1 cellular context compared by ENCODE assay signal in the genomic region with DNA sequence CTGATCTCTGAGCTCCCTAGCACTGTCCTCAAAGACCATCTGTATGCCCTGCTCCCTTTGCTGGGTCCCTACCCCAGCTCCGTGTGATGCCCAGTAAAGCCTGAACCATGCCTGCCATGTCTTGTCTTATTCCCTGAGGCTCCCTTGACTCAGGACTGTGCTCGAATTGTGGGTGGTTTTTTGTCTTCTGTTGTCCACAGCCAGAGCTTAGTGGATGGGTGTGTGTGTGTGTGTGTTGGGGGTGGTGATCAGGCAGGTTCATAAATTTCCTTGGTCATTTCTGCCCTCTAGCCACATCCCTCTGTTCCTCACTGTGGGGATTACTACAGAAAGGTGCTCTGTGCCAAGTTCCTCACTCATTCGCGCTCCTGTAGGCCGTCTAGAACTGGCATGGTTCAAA.
TF ChIP-seq lines count a peak whose summit lies in the region.

No MANE protein-coding gene starts in this region.

TF ChIP-seq in K562, 482 proteins besides CTCF, POLR2A, EP300 and RAD21:
- TF ChIP-seq, protein P1, sequence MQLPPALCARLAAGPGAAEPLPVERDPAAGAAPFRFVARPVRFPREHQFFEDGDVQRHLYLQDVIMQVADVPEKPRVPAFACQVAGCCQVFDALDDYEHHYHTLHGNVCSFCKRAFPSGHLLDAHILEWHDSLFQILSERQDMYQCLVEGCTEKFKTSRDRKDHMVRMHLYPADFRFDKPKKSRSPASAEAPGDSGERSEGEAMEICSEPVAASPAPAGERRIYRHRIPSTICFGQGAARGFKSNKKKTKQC (CRISPR knock-in tag; IDR thresholded peaks at IDR 0.05), result no peak
- TF ChIP-seq SETDB1 (IDR thresholded peaks at IDR 0.05; ENCODE audit: low read length) (no peak), ZNF239 (CRISPR knock-in tag; IDR thresholded peaks at IDR 0.05) (no peak), NFATC3 (IDR thresholded peaks at IDR 0.05) (no peak), FOXJ2 (tag; IDR thresholded peaks at IDR 0.05) (no peak), PML (IDR thresholded peaks at IDR 0.05; ENCODE audit: low read length) (no peak), ZC3H4 (CRISPR knock-in tag; IDR thresholded peaks at IDR 0.05; ENCODE audit: borderline replicate concordance) (no peak), SOX6 (IDR thresholded peaks at IDR 0.05) (no peak), HEY1 (CRISPR knock-in tag; IDR thresholded peaks at IDR 0.05; ENCODE audit: borderline replicate concordance) (no peak), RFX1 (IDR thresholded peaks at IDR 0.05) (no peak)
- TF ChIP-seq, protein P2, sequence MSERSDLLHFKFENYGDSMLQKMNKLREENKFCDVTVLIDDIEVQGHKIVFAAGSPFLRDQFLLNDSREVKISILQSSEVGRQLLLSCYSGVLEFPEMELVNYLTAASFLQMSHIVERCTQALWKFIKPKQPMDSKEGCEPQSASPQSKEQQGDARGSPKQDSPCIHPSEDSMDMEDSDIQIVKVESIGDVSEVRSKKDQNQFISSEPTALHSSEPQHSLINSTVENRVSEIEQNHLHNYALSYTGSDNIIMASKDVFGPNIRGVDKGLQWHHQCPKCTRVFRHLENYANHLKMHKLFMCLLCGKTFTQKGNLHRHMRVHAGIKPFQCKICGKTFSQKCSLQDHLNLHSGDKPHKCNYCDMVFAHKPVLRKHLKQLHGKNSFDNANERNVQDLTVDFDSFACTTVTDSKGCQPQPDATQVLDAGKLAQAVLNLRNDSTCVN (CRISPR knock-in tag; IDR thresholded peaks at IDR 0.05), result no peak
- TF ChIP-seq, protein P3, sequence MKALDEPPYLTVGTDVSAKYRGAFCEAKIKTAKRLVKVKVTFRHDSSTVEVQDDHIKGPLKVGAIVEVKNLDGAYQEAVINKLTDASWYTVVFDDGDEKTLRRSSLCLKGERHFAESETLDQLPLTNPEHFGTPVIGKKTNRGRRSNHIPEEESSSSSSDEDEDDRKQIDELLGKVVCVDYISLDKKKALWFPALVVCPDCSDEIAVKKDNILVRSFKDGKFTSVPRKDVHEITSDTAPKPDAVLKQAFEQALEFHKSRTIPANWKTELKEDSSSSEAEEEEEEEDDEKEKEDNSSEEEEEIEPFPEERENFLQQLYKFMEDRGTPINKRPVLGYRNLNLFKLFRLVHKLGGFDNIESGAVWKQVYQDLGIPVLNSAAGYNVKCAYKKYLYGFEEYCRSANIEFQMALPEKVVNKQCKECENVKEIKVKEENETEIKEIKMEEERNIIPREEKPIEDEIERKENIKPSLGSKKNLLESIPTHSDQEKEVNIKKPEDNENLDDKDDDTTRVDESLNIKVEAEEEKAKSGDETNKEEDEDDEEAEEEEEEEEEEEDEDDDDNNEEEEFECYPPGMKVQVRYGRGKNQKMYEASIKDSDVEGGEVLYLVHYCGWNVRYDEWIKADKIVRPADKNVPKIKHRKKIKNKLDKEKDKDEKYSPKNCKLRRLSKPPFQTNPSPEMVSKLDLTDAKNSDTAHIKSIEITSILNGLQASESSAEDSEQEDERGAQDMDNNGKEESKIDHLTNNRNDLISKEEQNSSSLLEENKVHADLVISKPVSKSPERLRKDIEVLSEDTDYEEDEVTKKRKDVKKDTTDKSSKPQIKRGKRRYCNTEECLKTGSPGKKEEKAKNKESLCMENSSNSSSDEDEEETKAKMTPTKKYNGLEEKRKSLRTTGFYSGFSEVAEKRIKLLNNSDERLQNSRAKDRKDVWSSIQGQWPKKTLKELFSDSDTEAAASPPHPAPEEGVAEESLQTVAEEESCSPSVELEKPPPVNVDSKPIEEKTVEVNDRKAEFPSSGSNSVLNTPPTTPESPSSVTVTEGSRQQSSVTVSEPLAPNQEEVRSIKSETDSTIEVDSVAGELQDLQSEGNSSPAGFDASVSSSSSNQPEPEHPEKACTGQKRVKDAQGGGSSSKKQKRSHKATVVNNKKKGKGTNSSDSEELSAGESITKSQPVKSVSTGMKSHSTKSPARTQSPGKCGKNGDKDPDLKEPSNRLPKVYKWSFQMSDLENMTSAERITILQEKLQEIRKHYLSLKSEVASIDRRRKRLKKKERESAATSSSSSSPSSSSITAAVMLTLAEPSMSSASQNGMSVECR (CRISPR knock-in tag; IDR thresholded peaks at IDR 0.05), result no peak
TF ChIP-seq in K562: peak in this region for 0.
